ENCODE assay signal across 7 cellular contexts in the genomic region with DNA sequence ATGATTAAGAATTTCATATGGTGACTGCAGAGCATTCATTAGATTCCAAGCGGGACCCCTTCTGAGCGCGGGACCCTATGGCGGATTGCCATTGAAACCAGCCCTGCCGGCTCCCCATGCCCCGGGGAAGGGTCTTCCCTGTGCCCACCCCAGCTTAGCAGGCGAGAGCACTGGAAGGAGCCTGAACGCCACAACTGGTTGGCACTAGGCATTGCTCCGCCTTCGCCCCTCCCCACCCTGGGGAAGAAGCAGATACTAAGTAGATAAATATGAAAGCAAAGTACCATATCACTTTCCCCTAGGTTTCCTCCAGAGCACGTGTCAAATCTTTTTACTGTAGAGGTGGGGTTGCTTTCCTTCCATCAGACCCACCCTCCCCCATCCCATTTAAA.
DNase-seq lines count a peak whose midpoint lies in the region; ATAC-seq, FAIRE-seq and TF ChIP-seq lines count a peak whose summit lies in the region.

No MANE protein-coding gene starts in this region.

- peaks cover 3% of the 10 kb centered on the region for H3K4me1 ChIP-seq in iPS-18a (ENCODE audit: control insufficient read depth, low read depth, low read length)
- H3K4me1 ChIP-seq in smooth muscle cell (ENCODE audit: low read depth), result peaks cover 17% of the 10 kb centered on the region
- H3K4me1 ChIP-seq in small intestine (ENCODE audit: control insufficient read depth in 2 of 2, insufficient read depth in 1 of 2, low read depth in 1 of 2, low read length in 1 of 2), result no peaks in the 10 kb centered on the region

- peak; percentile 21 for DNase-seq in HTR-8/SVneo (ENCODE audit: insufficient read length, low spot score)
- no peak for DNase-seq in activated T-helper 2 cell treated with anti-CD3 and anti-CD28 coated beads, Interferon-gamma antibody, Interleukin-2, Interleukin-4, amounts not matched to agents 10 μg/mL and 5 μg/mL and 100 μg/mL, durations not matched to agents 14 hours and 24 hours and 36 hours (ENCODE audit: low spot score)
- no peak for DNase-seq in smooth muscle cell (lab: John Stamatoyannopoulos, UW; ENCODE audit: unreplicated experiment)
- no peak for DNase-seq in HuH-7 (ENCODE audit: low spot score)
- DNase-seq in small intestine, result no peak

- no peak for FAIRE-seq in HTR-8/SVneo (lab: Jason Lieb, UNC)
- no peak for FAIRE-seq in small intestine (lab: Jason Lieb, UNC)

- H3K9ac ChIP-seq in iPS-18a (ENCODE audit: low read length) (no peak overlapping the region), smooth muscle cell (ENCODE audit: low read depth) (no peak overlapping the region)

- WGBS in smooth muscle cell (ENCODE audit: low lambda C conversion rate), result 10% methylated on average over 11 of the region's 11 CpGs
- WGBS in small intestine, 3 donors, result 2 to 6% (median 2%) methylated on average over 11 of the region's 11 CpGs

- no peaks in the 10 kb centered on the region for H4K20me1 ChIP-seq in smooth muscle cell (ENCODE audit: low read depth)

- H3K27me3 Mint-ChIP-seq in activated T-helper 2 cell treated with anti-CD3 and anti-CD28 coated beads, Interferon-gamma antibody, Interleukin-2, Interleukin-4, amounts not matched to agents 10 μg/mL and 5 μg/mL and 100 μg/mL, durations not matched to agents 14 hours and 24 hours and 36 hours (ENCODE audit: low read depth), result peaks cover 23% of the 10 kb centered on the region

- peak overlapping the region; percentile 82 for H2AFZ ChIP-seq in smooth muscle cell (ENCODE audit: low read depth)

- no peaks in the 10 kb centered on the region for H3K9me3 Mint-ChIP-seq in activated T-helper 2 cell treated with anti-CD3 and anti-CD28 coated beads, Interferon-gamma antibody, Interleukin-2, Interleukin-4, amounts not matched to agents 10 μg/mL and 5 μg/mL and 100 μg/mL, durations not matched to agents 14 hours and 24 hours and 36 hours

- no peaks in the 10 kb centered on the region for H3F3A ChIP-seq in smooth muscle cell (ENCODE audit: low read depth)

- ATAC-seq in GM19452 (IDR thresholded peaks at IDR 0.05; ENCODE audit: unreplicated experiment), result no peak

- H3K9me3 ChIP-seq in iPS-18a (ENCODE audit: control insufficient read depth, low read depth, low read length) (no peaks in the 10 kb centered on the region), smooth muscle cell (replicated peaks; ENCODE audit: low read depth) (no peaks in the 10 kb centered on the region), small intestine (ENCODE audit: control insufficient read depth, low read depth) (no peaks in the 10 kb centered on the region)

- H3K4me3 ChIP-seq in iPS-18a (ENCODE audit: low read length) (peak overlapping the region; percentile 61), smooth muscle cell (peak overlapping the region; percentile 61), small intestine (ENCODE audit: low read depth in 1 of 2, low read length in 2 of 2) (no peak overlapping the region)

- intact Hi-C loops in activated T-helper 2 cell treated with anti-CD3 and anti-CD28 coated beads, Interferon-gamma antibody, Interleukin-2, Interleukin-4, amounts not matched to agents 10 μg/mL and 5 μg/mL and 100 μg/mL, durations not matched to agents 14 hours and 24 hours and 36 hours (cut with micrococcal nuclease), result no loop called here

- TF ChIP-seq CTCF in smooth muscle cell (IDR thresholded peaks at IDR 0.05; ENCODE audit: borderline replicate concordance, insufficient read depth, poor library complexity, severe bottlenecking), result no peak

- peak overlapping the region; percentile 94 for H3K4me2 ChIP-seq in smooth muscle cell

- H3K27me3 ChIP-seq in iPS-18a (ENCODE audit: control insufficient read depth, insufficient read depth, low read length) (peaks cover 38% of the 10 kb centered on the region), smooth muscle cell (ENCODE audit: low read depth) (peaks cover 26% of the 10 kb centered on the region), small intestine (ENCODE audit: control insufficient read depth in 2 of 2, insufficient read depth in 2 of 2, low read length in 2 of 2) (peaks cover 0 to 8% of the 10 kb centered on the region in 2 donors)

- no peak overlapping the region for H3K27ac Mint-ChIP-seq in activated T-helper 2 cell treated with anti-CD3 and anti-CD28 coated beads, Interferon-gamma antibody, Interleukin-2, Interleukin-4, amounts not matched to agents 10 μg/mL and 5 μg/mL and 100 μg/mL, durations not matched to agents 14 hours and 24 hours and 36 hours

- no peaks in the 10 kb centered on the region for H3K36me3 Mint-ChIP-seq in activated T-helper 2 cell treated with anti-CD3 and anti-CD28 coated beads, Interferon-gamma antibody, Interleukin-2, Interleukin-4, amounts not matched to agents 10 μg/mL and 5 μg/mL and 100 μg/mL, durations not matched to agents 14 hours and 24 hours and 36 hours (ENCODE audit: low read depth)

- no peaks in the 10 kb centered on the region for H3K79me2 ChIP-seq in smooth muscle cell (ENCODE audit: low read depth)

- H3K4me3 Mint-ChIP-seq in activated T-helper 2 cell treated with anti-CD3 and anti-CD28 coated beads, Interferon-gamma antibody, Interleukin-2, Interleukin-4, amounts not matched to agents 10 μg/mL and 5 μg/mL and 100 μg/mL, durations not matched to agents 14 hours and 24 hours and 36 hours (ENCODE audit: low read depth), result peak overlapping the region; percentile 15

- H3K4me1 Mint-ChIP-seq in activated T-helper 2 cell treated with anti-CD3 and anti-CD28 coated beads, Interferon-gamma antibody, Interleukin-2, Interleukin-4, amounts not matched to agents 10 μg/mL and 5 μg/mL and 100 μg/mL, durations not matched to agents 14 hours and 24 hours and 36 hours (ENCODE audit: low read depth), result peaks cover 10% of the 10 kb centered on the region

- no peaks in the 10 kb centered on the region for H3K36me3 ChIP-seq in iPS-18a (ENCODE audit: control insufficient read depth, low read depth, low read length)
- H3K36me3 ChIP-seq in smooth muscle cell (ENCODE audit: low read depth), result no peaks in the 10 kb centered on the region
- no peaks in the 10 kb centered on the region for H3K36me3 ChIP-seq in small intestine (ENCODE audit: control insufficient read depth in 2 of 2, insufficient read depth in 2 of 2, low read length in 2 of 2)

- H3K27ac ChIP-seq in iPS-18a (ENCODE audit: low read length), result no peak overlapping the region
- H3K27ac ChIP-seq in smooth muscle cell (ENCODE audit: low read depth), result no peak overlapping the region
- no peak overlapping the region for H3K27ac ChIP-seq in small intestine (ENCODE audit: low read depth in 1 of 2, low read length in 1 of 2)

Comparison
In these comparisons a context has a peak if more than half of its experiments do, and no peak if none do; other contexts are left out.
1. H3K4me3 ChIP-seq: peak in iPS-18a (single experiment) and smooth muscle cell (single experiment); none in small intestine (0 of 2).